In the genomic region with DNA sequence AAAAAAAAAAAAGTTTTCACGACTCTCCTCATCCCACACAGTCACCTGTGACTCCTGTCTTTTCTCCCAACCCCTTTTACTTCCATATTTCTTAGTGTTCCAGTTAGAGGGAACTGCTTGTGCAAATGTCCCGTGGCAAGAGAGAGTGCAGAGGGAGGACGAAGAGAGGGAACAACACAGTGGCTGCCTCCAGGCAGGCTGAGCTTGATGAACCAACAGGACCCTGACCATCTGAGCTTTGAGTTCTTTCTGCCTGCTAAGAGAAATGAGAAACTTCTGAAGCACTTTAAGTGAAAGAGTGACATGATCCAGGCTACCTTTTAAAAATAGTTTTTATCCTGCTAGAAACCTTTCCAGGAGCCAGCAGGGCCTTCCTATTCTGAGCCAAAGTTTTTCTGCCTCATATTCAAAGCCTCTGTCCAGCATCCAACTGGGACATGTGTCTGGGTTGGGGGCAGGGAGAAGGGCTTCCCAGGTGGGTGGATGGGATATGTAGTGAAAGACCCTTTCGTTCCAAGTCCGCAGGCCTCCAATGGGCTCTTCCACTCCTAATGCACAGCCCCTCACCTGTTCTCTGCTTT, we compare ENCODE assay signal across 15 cellular contexts.
"Had no signal": no experiment of that assay in that cellular context is flagged by ENCODE, and none has a peak within 500 bp of the region (broad histone marks: within the 10 kb centered on the region; RNA-seq: fewer than 3 reads in every experiment).

No MANE protein-coding gene starts in this region.

- H3K27ac ChIP-seq: brain microvascular endothelial cell, gastroesophageal sphincter, left lung had no signal

- H3K27ac Mint-ChIP-seq: dendritic cell treated with granulocyte-macrophage colony-stimulating factor and Interleukin-4, amounts not matched to agents 40 ng/mL and 50 ng/mL, for 4 days had no signal

- H3K27me3 ChIP-seq: gastroesophageal sphincter, left lung had no signal

- H3K9me3 ChIP-seq: gastroesophageal sphincter, left lung had no signal

- H3K9me3 Mint-ChIP-seq: dendritic cell treated with granulocyte-macrophage colony-stimulating factor and Interleukin-4, amounts not matched to agents 40 ng/mL and 50 ng/mL, for 4 days; nephron had no signal

- H3K4me3 Mint-ChIP-seq: nephron had no signal

- H3K36me3 ChIP-seq: brain microvascular endothelial cell, gastroesophageal sphincter, left lung had no signal

- ATAC-seq: gastroesophageal sphincter; stimulated activated naive CD8-positive, alpha-beta T cell treated with anti-CD3 and anti-CD28 coated beads, Interleukin-15, Interleukin-2, amounts not matched to agents 100 U/mL and 50 U/mL, for 24 hours had no signal

- DNase-seq: activated CD4-positive, alpha-beta T cell treated with anti-CD3 and anti-CD28 coated beads, Interleukin-2, amount 50 U/mL, for 1 hour; activated naive CD4-positive, alpha-beta T cell; activated T-cell treated with anti-CD3 and anti-CD28 coated beads for 4 hours; anterior cingulate cortex; brain microvascular endothelial cell; effector memory CD4-positive, alpha-beta T cell; left lung; mesendoderm; nucleus accumbens; stimulated activated CD4-positive, alpha-beta T cell treated with anti-CD3 and anti-CD28 coated beads, Interleukin-4, amount 100 ng/mL, for 24 hours; stimulated activated naive CD8-positive, alpha-beta T cell treated with anti-CD3 and anti-CD28 coated beads, Interleukin-15, Interleukin-2, amounts not matched to agents 100 U/mL and 50 U/mL, for 24 hours had no signal

- H3K4me3 ChIP-seq: gastroesophageal sphincter, left lung, skin epidermis had no signal
